Comparison of ENCODE assay signal across 1 cellular context in genomic region chr18:59694824-59695223, GRCh38.
TF ChIP-seq lines count a peak whose summit lies in the region.

No MANE protein-coding gene starts in this region.

TF ChIP-seq in IMR-90, 13 proteins besides CTCF, POLR2A, EP300 and RAD21:
- TF ChIP-seq SMC3 (IDR thresholded peaks at IDR 0.05; ENCODE audit: low read depth, low read length) (no peak), FOS (IDR thresholded peaks at IDR 0.05; ENCODE audit: low read depth, low read length) (no peak), USF2 (IDR thresholded peaks at IDR 0.05; ENCODE audit: low read depth, low read length) (no peak), CHD1 (IDR thresholded peaks at IDR 0.05; ENCODE audit: low read depth, low read length) (no peak), CEBPB (IDR thresholded peaks at IDR 0.05; ENCODE audit: low read depth, low read length) (no peak), BHLHE40 (IDR thresholded peaks at IDR 0.05; ENCODE audit: low read depth, low read length) (no peak), RCOR1 (IDR thresholded peaks at IDR 0.05; ENCODE audit: insufficient replicate concordance, low read length) (no peak)
TF ChIP-seq in IMR-90: peak in this region for 0.
